1 cellular context compared by ENCODE assay signal in the genomic region with DNA sequence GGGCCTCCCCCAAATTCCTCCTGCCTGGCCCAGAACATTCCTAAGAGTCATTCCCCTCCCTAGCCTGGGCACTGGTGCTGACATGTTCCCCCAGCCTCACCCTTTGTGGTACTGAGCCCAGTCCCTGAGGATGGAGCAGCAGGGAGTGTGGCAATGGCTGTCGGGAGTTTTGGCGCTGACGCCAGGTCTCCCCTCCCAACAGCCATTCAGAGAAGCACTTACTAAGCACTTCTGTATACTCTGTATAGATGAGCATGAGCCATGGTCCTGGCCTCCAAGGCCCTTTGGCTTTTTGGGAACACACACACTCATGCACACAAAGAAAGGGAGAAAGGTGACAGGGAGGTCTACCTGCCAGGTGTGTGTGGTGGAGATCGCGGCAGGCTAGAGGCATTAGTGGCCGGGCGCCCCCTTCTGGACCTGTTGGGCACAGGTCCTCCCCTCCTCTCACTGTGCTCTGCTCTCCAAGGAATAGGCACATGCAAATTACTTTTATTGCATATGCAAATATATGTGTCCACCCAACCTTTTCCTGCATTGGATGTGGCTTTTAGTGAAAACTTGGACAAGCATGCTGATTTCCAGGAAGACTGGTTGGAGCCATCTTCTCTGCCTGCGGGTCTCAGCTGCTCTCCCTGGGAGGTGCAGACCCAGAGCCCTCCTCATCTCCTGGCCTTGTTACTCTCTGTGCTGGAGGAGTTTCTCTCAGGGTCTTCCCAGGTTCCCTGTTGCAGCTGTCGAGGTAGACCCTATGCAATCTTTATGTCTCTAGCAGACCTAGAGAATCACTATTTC.
A peak's percentile ranks its signal among the peaks of the same experiment; 100 is the strongest.
TF ChIP-seq lines count a peak whose summit lies in the region.

No MANE protein-coding gene starts in this region.

TF ChIP-seq in H1, 55 proteins besides CTCF, POLR2A, EP300 and RAD21:
- no peak for TF ChIP-seq TEAD4 (IDR thresholded peaks at IDR 0.05; ENCODE audit: low read depth, low read length)
- TF ChIP-seq TCF12 (IDR thresholded peaks at IDR 0.05; ENCODE audit: low read depth, low read length): peak; percentile 77
- TF ChIP-seq ZNF274 (IDR thresholded peaks at IDR 0.05; ENCODE audit: borderline replicate concordance, extremely low read depth, low read length): no peak
- TF ChIP-seq, protein P1, sequence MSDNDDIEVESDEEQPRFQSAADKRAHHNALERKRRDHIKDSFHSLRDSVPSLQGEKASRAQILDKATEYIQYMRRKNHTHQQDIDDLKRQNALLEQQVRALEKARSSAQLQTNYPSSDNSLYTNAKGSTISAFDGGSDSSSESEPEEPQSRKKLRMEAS (IDR thresholded peaks at IDR 0.05): 0 out of 2 replicates have a peak, but pooled peaks have one; percentile 24
- TF ChIP-seq JUN (IDR thresholded peaks at IDR 0.05; ENCODE audit: low read depth, low read length): no peak
- TF ChIP-seq SIN3A (conservative IDR thresholded peaks at IDR 0.05 in 1 of 2, IDR thresholded peaks at IDR 0.05 in 1 of 2; ENCODE audit: low read depth in 1 of 2, low read length in 2 of 2): peak in 1 of 2 experiments; percentile 76; a peak in 2 of 4 replicates
- no peak for TF ChIP-seq TBP (IDR thresholded peaks at IDR 0.05; ENCODE audit: low read depth, low read length)
- TF ChIP-seq FOSL1 (IDR thresholded peaks at IDR 0.05; ENCODE audit: insufficient read depth, low read depth, low read length): no peak
- TF ChIP-seq JUND (IDR thresholded peaks at IDR 0.05; ENCODE audit: low read length): no peak
